ENCODE assay signal across 15 cellular contexts in the genomic region with DNA sequence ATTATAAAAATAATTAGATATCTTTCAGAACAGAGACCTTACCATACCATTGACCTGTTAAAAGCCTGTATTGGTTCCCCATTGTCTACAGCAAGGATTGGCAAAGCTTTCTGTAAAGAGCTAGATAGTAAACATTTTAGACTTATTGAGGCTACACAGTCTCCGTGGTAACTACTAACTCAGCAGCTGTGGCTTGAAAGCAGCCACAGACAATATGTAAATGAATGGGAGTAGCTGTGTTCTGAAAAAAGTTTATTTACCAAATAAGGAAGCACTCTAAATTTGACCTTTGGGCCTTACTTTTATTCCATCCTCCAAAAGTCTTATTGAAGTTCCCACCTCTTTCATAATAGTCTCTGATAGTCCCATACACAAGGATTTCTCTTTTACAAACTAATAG. TPM values are rescaled to one million over a fixed set of nuclear protein-coding genes. Genes with fewer than 3 reads are reported as not detected.
DNase-seq lines count a peak whose midpoint lies in the region; ATAC-seq and TF ChIP-seq lines count a peak whose summit lies in the region.
"Had no signal": no experiment of that assay in that cellular context is flagged by ENCODE, and none has a peak within 500 bp of the region (broad histone marks: within the 10 kb centered on the region; RNA-seq: fewer than 3 reads in every experiment).

No MANE protein-coding gene starts in this region.

- H3K36me3 ChIP-seq in GM23338 (ENCODE audit: insufficient read depth), result no peaks in the 10 kb centered on the region
- H3K36me3 ChIP-seq in right lobe of liver, result no peaks in the 10 kb centered on the region

- H3K36me3 Mint-ChIP-seq in GM23338 (ENCODE audit: low read depth), result no peaks in the 10 kb centered on the region
- H3K36me3 Mint-ChIP-seq in activated T-helper 17 cell treated with anti-CD3 and anti-CD28 coated beads, Interleukin-2, amount 50 U/mL, for 72 hours (ENCODE audit: low read depth), result no peaks in the 10 kb centered on the region
- H3K36me3 Mint-ChIP-seq: activated naive CD8-positive, alpha-beta T cell; stimulated activated naive B cell treated with anti-CD40 and anti-IgM and Interleukin-4, amounts not matched to agents 10 μg/mL and 1 μg/mL and 100 μg/mL, for 72 hours had no signal

- H3K4me3 Mint-ChIP-seq in GM23338, result no peak overlapping the region
- peak overlapping the region; percentile 6 for H3K4me3 Mint-ChIP-seq in activated T-helper 17 cell treated with anti-CD3 and anti-CD28 coated beads, Interleukin-2, amount 50 U/mL, for 72 hours
- H3K4me3 Mint-ChIP-seq: activated naive CD8-positive, alpha-beta T cell; stimulated activated naive B cell treated with anti-CD40 and anti-IgM and Interleukin-4, amounts not matched to agents 10 μg/mL and 1 μg/mL and 100 μg/mL, for 72 hours had no signal

- WGBS in right lobe of liver (ENCODE audit: insufficient coverage, low coverage, low lambda C conversion rate, missing lambda C conversion rate), result 17% methylated on average over 1 of the region's 1 CpG

- H3K4me1 Mint-ChIP-seq in GM23338, result no peaks in the 10 kb centered on the region
- H3K4me1 Mint-ChIP-seq in activated T-helper 17 cell treated with anti-CD3 and anti-CD28 coated beads, Interleukin-2, amount 50 U/mL, for 72 hours, result peaks cover 6% of the 10 kb centered on the region
- H3K4me1 Mint-ChIP-seq: stimulated activated naive B cell treated with anti-CD40 and anti-IgM and Interleukin-4, amounts not matched to agents 10 μg/mL and 1 μg/mL and 100 μg/mL, for 72 hours had no signal

- no peaks in the 10 kb centered on the region for H3K79me2 ChIP-seq in GM23338 (replicated peaks; ENCODE audit: insufficient read depth)

- intact Hi-C loops in right lobe of liver (cut with DNase I) (no loop called here), head of caudate nucleus (cut with DNase I) (no loop called here)

- DNase-seq in NCI-H2081 (lab: John Stamatoyannopoulos, UW) (peak; percentile 8 to 23), NCI-H2081 treated with DMSO at 0.1 percent for 48 hours (lab: John Stamatoyannopoulos, UW) (no peak), GM23338 (ENCODE audit: low spot score) (peak; percentile 15), right lobe of liver (no peak), head of caudate nucleus (no peak)
- DNase-seq: ACHN; Kasumi-1; NCI-H2227 treated with DMSO at 0.1 percent for 48 hours; stimulated activated CD4-positive, alpha-beta T cell treated with anti-CD3 and anti-CD28 coated beads, Interleukin-2, amount 100 ng/mL, for 48 hours; stimulated activated naive B cell treated with anti-CD40 and anti-IgM and Interleukin-4, amounts not matched to agents 10 μg/mL and 1 μg/mL and 100 μg/mL, for 72 hours had no signal

- no peak for TF ChIP-seq CTCF in GM23338 (conservative IDR thresholded peaks at IDR 0.05; ENCODE audit: low read depth in 2 of 2)
- TF ChIP-seq CTCF in right lobe of liver (IDR thresholded peaks at IDR 0.05), result no peak

- H3K9me3 ChIP-seq in right lobe of liver, result no peaks in the 10 kb centered on the region

- H3K27me3 ChIP-seq in GM23338 (ENCODE audit: insufficient read depth) (no peaks in the 10 kb centered on the region), right lobe of liver (no peaks in the 10 kb centered on the region)

- peaks cover 2% of the 10 kb centered on the region for H3K27me3 Mint-ChIP-seq in GM23338 (ENCODE audit: insufficient read depth, low read depth, poor library complexity)
- no peaks in the 10 kb centered on the region for H3K27me3 Mint-ChIP-seq in activated T-helper 17 cell treated with anti-CD3 and anti-CD28 coated beads, Interleukin-2, amount 50 U/mL, for 72 hours
- H3K27me3 Mint-ChIP-seq: activated naive CD8-positive, alpha-beta T cell; stimulated activated naive B cell treated with anti-CD40 and anti-IgM and Interleukin-4, amounts not matched to agents 10 μg/mL and 1 μg/mL and 100 μg/mL, for 72 hours had no signal

- no peak overlapping the region for H3K4me3 ChIP-seq in GM23338
- no peak overlapping the region for H3K4me3 ChIP-seq in right lobe of liver

- H3K9me3 Mint-ChIP-seq in GM23338, result no peaks in the 10 kb centered on the region
- no peaks in the 10 kb centered on the region for H3K9me3 Mint-ChIP-seq in activated T-helper 17 cell treated with anti-CD3 and anti-CD28 coated beads, Interleukin-2, amount 50 U/mL, for 72 hours
- H3K9me3 Mint-ChIP-seq: stimulated activated naive B cell treated with anti-CD40 and anti-IgM and Interleukin-4, amounts not matched to agents 10 μg/mL and 1 μg/mL and 100 μg/mL, for 72 hours had no signal

- ATAC-seq in GM23338 (peak; percentile 28; the same call in 1 of the 3 replicates), right lobe of liver (peak; percentile 44 to 79 (median 62)), HG03439 (IDR thresholded peaks at IDR 0.05; ENCODE audit: unreplicated experiment) (no peak), GM18502 (IDR thresholded peaks at IDR 0.05; ENCODE audit: poor library complexity, unreplicated experiment) (no peak)
- ATAC-seq in activated T-helper 17 cell treated with anti-CD3 and anti-CD28 coated beads, Interleukin-2, amount 50 U/mL, for 72 hours (replicated peaks), result peak; percentile 82

- no peak overlapping the region for H3K27ac Mint-ChIP-seq in GM23338
- H3K27ac Mint-ChIP-seq in activated T-helper 17 cell treated with anti-CD3 and anti-CD28 coated beads, Interleukin-2, amount 50 U/mL, for 72 hours, result peak overlapping the region; percentile 53
- H3K27ac Mint-ChIP-seq: activated naive CD8-positive, alpha-beta T cell; stimulated activated naive B cell treated with anti-CD40 and anti-IgM and Interleukin-4, amounts not matched to agents 10 μg/mL and 1 μg/mL and 100 μg/mL, for 72 hours had no signal

- H3K4me1 ChIP-seq in GM23338 (ENCODE audit: insufficient read depth) (no peaks in the 10 kb centered on the region), right lobe of liver (no peaks in the 10 kb centered on the region)

- no peak overlapping the region for H3K4me2 ChIP-seq in GM23338

- no peak for TF ChIP-seq POLR2A in right lobe of liver (IDR thresholded peaks at IDR 0.05)

- no peaks in the 10 kb centered on the region for H3K9me2 ChIP-seq in GM23338 (ENCODE audit: insufficient read depth)

- H3F3A ChIP-seq in GM23338 (replicated peaks; ENCODE audit: low read depth), result no peaks in the 10 kb centered on the region

- H3K27ac ChIP-seq in GM23338 (ENCODE audit: low read depth), result no peak overlapping the region
- no peak overlapping the region for H3K27ac ChIP-seq in right lobe of liver

- no peak overlapping the region for H2AFZ ChIP-seq in GM23338

- H4K20me1 ChIP-seq in GM23338 (replicated peaks; ENCODE audit: insufficient read depth), result no peaks in the 10 kb centered on the region

TF ChIP-seq in GM23338, 12 proteins besides CTCF, POLR2A, EP300 and RAD21 (continues in another document):
- TF ChIP-seq, protein P1, sequence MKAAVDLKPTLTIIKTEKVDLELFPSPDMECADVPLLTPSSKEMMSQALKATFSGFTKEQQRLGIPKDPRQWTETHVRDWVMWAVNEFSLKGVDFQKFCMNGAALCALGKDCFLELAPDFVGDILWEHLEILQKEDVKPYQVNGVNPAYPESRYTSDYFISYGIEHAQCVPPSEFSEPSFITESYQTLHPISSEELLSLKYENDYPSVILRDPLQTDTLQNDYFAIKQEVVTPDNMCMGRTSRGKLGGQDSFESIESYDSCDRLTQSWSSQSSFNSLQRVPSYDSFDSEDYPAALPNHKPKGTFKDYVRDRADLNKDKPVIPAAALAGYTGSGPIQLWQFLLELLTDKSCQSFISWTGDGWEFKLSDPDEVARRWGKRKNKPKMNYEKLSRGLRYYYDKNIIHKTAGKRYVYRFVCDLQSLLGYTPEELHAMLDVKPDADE (IDR thresholded peaks at IDR 0.05), result no peak
- TF ChIP-seq POLR2AphosphoS5 (IDR thresholded peaks at IDR 0.05; ENCODE audit: low read depth), result no peak

RNA-seq across cellular contexts. Expression of a gene that starts 39.7 kb away (rescaled TPM):
- not detected in 2 replicates for total RNA-seq in GM23338 (2014; rRNA removed; shearing (Covaris generic))
- polyA plus RNA-seq in GM23338 (2016; fragmentation: Nextera tagmentation; extraction: Ambion mirVana), result 0.10 and 0.19 TPM in 2 replicates
- total RNA-seq in activated T-helper 17 cell treated with anti-CD3 and anti-CD28 coated beads, Interleukin-2, amount 50 U/mL, for 72 hours, result under 1 TPM; 0.04 to 0.24 TPM
- under 1 TPM in 1 of 6 experiments, not detected in 5; 0.14 TPM for total RNA-seq in right lobe of liver
- total RNA-seq: Daoy had no signal

Comparison
In these comparisons a context has a peak if more than half of its experiments do, and no peak if none do; other contexts are left out.
1. DNase-seq: peak in NCI-H2081 (2 of 2) and GM23338 (single experiment); none in NCI-H2081 treated with DMSO at 0.1 percent for 48 hours (single experiment), right lobe of liver (0 of 3) and head of caudate nucleus (0 of 42).
2. ATAC-seq: peak in GM23338 (single experiment), activated T-helper 17 cell treated with anti-CD3 and anti-CD28 coated beads, Interleukin-2, amount 50 U/mL, for 72 hours (single experiment) and right lobe of liver (4 of 4); none in HG03439 (single experiment) and GM18502 (single experiment).